In the genomic region with DNA sequence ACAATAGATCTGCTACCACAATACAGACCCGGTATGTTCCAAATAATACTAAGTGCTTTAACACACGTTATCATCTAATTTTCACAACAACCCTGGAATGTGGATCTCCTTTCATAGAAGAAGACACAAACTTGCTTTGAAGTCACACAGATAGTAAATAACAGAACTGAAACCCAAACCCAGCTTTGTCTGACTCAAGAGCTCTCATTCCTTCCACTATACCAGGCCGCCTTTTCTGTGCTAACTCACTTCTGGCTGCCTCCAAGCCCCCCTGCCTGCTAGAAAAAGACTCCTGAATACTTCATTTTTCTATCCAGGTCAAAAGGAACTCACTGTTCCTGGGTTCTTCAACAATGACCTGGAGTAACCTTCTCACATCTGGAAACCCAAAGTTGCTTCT, we compare ENCODE assay signal across 12 cellular contexts. TPM values are rescaled to one million over a fixed set of nuclear protein-coding genes. Genes with fewer than 3 reads are reported as not detected.
DNase-seq lines count a peak whose midpoint lies in the region; ATAC-seq and TF ChIP-seq lines count a peak whose summit lies in the region.
"Had no signal": no experiment of that assay in that cellular context is flagged by ENCODE, and none has a peak within 500 bp of the region (broad histone marks: within the 10 kb centered on the region; RNA-seq: fewer than 3 reads in every experiment).

No MANE protein-coding gene starts in this region.

- 84 to 87% methylated on average over 3 of the region's 3 CpGs for WGBS in tibial nerve, 2 donors

- no peak for TF ChIP-seq CTCF in tibial nerve (IDR thresholded peaks at IDR 0.05)

- no peaks in the 10 kb centered on the region for H3K27me3 ChIP-seq in tibial nerve
- H3K27me3 ChIP-seq: left lung, sigmoid colon had no signal

- peak overlapping the region in 2 of 4 donors; percentile 38 to 96 for H3K27ac ChIP-seq in tibial nerve
- H3K27ac ChIP-seq: A549, sigmoid colon had no signal

- H3K36me3 ChIP-seq in tibial nerve, result peaks cover 0 to 47% (median 11%) of the 10 kb centered on the region in 3 donors

- no peak for TF ChIP-seq POLR2A in tibial nerve (IDR thresholded peaks at IDR 0.05)

- ATAC-seq in HG03565 (IDR thresholded peaks at IDR 0.05; ENCODE audit: unreplicated experiment), result peak; percentile 38
- ATAC-seq: A549, left lung had no signal

- DNase-seq in activated CD4-positive, alpha-beta T cell treated with anti-CD3 and anti-CD28 coated beads for 24 hours (ENCODE audit: low read depth in 2 of 2), result peak; percentile 15 to 18
- DNase-seq in activated CD4-positive, alpha-beta T cell treated with anti-CD3 and anti-CD28 coated beads for 4 hours, result no peak
- peak; percentile 43 for DNase-seq in activated naive CD4-positive, alpha-beta T cell treated with anti-CD3 and anti-CD28 coated beads, Interleukin-2, amount 50 U/mL, for 16 hours
- peak; percentile 50 for DNase-seq in stimulated activated CD4-positive, alpha-beta T cell treated with anti-CD3 and anti-CD28 coated beads, Interleukin-4, amount 100 ng/mL, for 24 hours
- DNase-seq in tibial nerve (ENCODE audit: low spot score in 2 of 2) (no peak), DMS153 (lab: John Stamatoyannopoulos, UW) (no peak), nucleus accumbens (lab: John Stamatoyannopoulos, UW) (no peak)
- DNase-seq: left lung, OCI-M1, sigmoid colon had no signal

- TF ChIP-seq EP300 in tibial nerve (IDR thresholded peaks at IDR 0.05), result no peak

- no peaks in the 10 kb centered on the region for H3K9me3 ChIP-seq in tibial nerve
- H3K9me3 ChIP-seq: A549, left lung, sigmoid colon had no signal

- H3K4me3 ChIP-seq in tibial nerve, result no peak overlapping the region
- H3K4me3 ChIP-seq: A549, left lung, sigmoid colon had no signal

- H3K4me1 ChIP-seq in tibial nerve, result peaks cover 0 to 67% (median 52%) of the 10 kb centered on the region in 4 donors
- H3K4me1 ChIP-seq: A549 had no signal

RNA-seq across cellular contexts. Expression of a gene that starts 37.8 kb away (rescaled TPM):
- 10 to 100 TPM; 18.1 to 36.0 (median 21.4) TPM for total RNA-seq in tibial nerve

RNA-seq across cellular contexts. Expression of a gene that starts 46.0 kb away (rescaled TPM):
- 10 to 100 TPM; 48.3 to 64.2 (median 58.9) TPM for total RNA-seq in tibial nerve

RNA-seq across cellular contexts. Expression of a gene that starts 55.8 kb away (rescaled TPM):
- total RNA-seq in tibial nerve, result under 1 TPM in 3 of 4 donors, not detected in 1; 0.42 to 0.98 (median 0.44) TPM

Comparison
In these comparisons a context has a peak if more than half of its experiments do, and no peak if none do; other contexts are left out.
1. DNase-seq: peak in activated CD4-positive, alpha-beta T cell treated with anti-CD3 and anti-CD28 coated beads for 24 hours (2 of 2), activated naive CD4-positive, alpha-beta T cell treated with anti-CD3 and anti-CD28 coated beads, Interleukin-2, amount 50 U/mL, for 16 hours (single experiment) and stimulated activated CD4-positive, alpha-beta T cell treated with anti-CD3 and anti-CD28 coated beads, Interleukin-4, amount 100 ng/mL, for 24 hours (single experiment); none in activated CD4-positive, alpha-beta T cell treated with anti-CD3 and anti-CD28 coated beads for 4 hours (0 of 2), tibial nerve (0 of 2), DMS153 (single experiment) and nucleus accumbens (0 of 56).